In the genomic region with DNA sequence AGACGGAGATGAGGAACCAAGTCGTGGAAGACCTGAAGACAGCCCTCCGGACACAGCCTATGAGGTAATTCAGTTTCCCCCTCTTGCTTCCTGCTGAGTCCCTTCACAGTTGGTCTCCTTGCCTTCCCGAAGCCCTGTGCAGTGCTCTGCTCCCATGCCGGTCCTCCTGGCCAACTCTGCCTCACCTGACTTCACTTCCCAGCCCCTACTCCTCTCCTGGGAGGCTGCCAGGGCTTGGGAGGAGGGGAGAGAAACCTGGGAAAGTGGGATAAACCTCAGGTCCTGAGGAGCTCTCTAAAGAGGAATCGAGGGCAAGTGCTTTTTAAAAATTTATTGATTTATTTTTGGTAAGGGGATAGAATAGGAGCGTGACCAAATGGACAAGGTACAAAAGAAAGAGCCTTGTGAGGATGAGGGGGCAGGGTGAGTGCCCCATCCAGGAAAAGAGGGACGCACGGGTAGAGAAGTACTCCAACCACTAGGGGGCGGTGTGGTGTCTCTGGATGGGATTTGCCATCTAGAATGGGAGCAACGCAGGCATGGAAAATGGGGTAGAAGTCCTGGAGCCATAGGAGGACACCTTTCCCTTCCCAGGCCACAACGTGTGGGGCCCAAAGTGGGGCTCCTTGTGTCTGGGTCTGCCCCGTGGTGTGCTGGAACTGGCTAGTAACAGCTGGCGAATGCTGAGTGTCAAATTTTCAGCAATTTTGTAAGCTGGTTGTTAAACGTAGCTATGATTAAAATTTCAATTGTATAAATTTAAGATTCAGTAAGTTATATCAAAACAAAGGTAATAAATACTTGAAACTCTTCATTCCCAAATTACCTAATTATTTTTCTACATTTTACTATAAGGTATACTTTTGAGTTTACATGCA, we compare ENCODE assay signal across 8 cellular contexts.
A peak's percentile ranks its signal among the peaks of the same experiment; 100 is the strongest.
DNase-seq lines count a peak whose midpoint lies in the region; ATAC-seq and TF ChIP-seq lines count a peak whose summit lies in the region.

No MANE protein-coding gene starts in this region.

- H3K4me3 ChIP-seq in epithelial cell of proximal tubule (ENCODE audit: low read depth, low read length) = no peak overlapping the region

- TF ChIP-seq CTCF in epithelial cell of proximal tubule (conservative IDR thresholded peaks at IDR 0.05; ENCODE audit: low read depth, low read length) = peak; percentile 96

- H3K4me1 Mint-ChIP-seq in naive B cell = no peaks in the 10 kb centered on the region

- peaks cover 0 to 2% (median 0%) of the 10 kb centered on the region in 7 donors for H3K9me3 Mint-ChIP-seq in naive B cell

- no peaks in the 10 kb centered on the region for H3K36me3 Mint-ChIP-seq in naive B cell

- DNase-seq in NCI-H2227 (lab: John Stamatoyannopoulos, UW; ENCODE audit: unreplicated experiment) (peak; percentile 11), NCI-H2227 treated with DMSO at 0.1 percent for 48 hours (lab: John Stamatoyannopoulos, UW) (no peak), NCI-H146 treated with DMSO at 0.1 percent for 48 hours (lab: John Stamatoyannopoulos, UW; ENCODE audit: unreplicated experiment) (peak; percentile 36), epithelial cell of proximal tubule (ENCODE audit: low read depth) (no peak), naive B cell (peak; percentile 10), KG1 (lab: John Stamatoyannopoulos, UW) (no peak)
- peak; percentile 83 for DNase-seq in activated CD8-positive, alpha-beta memory T cell treated with anti-CD3 and anti-CD28 coated beads for 24 hours
- peak; percentile 4 for DNase-seq in stimulated activated naive CD4-positive, alpha-beta T cell treated with Interleukin-2 at 50 U/mL for 16 hours (lab: John Stamatoyannopoulos, UW)

- H3K4me3 Mint-ChIP-seq in naive B cell = no peak overlapping the region

- peak overlapping the region in 1 of 6 donors; percentile 63 for H3K27ac Mint-ChIP-seq in naive B cell

- ATAC-seq in naive B cell (ENCODE audit: low read depth in 2 of 2) = no peak

- peaks cover 11 to 42% (median 40%) of the 10 kb centered on the region in 3 donors for H3K27me3 Mint-ChIP-seq in naive B cell

Comparison
In these comparisons a context has a peak if more than half of its experiments do, and no peak if none do; other contexts are left out.
1. DNase-seq: peak in NCI-H2227 (single experiment), NCI-H146 treated with DMSO at 0.1 percent for 48 hours (single experiment), activated CD8-positive, alpha-beta memory T cell treated with anti-CD3 and anti-CD28 coated beads for 24 hours (single experiment), naive B cell (single experiment) and stimulated activated naive CD4-positive, alpha-beta T cell treated with Interleukin-2 at 50 U/mL for 16 hours (single experiment); none in NCI-H2227 treated with DMSO at 0.1 percent for 48 hours (single experiment), epithelial cell of proximal tubule (single experiment) and KG1 (single experiment).